Comparison of ENCODE assay signal across 24 cellular contexts in the genomic region with DNA sequence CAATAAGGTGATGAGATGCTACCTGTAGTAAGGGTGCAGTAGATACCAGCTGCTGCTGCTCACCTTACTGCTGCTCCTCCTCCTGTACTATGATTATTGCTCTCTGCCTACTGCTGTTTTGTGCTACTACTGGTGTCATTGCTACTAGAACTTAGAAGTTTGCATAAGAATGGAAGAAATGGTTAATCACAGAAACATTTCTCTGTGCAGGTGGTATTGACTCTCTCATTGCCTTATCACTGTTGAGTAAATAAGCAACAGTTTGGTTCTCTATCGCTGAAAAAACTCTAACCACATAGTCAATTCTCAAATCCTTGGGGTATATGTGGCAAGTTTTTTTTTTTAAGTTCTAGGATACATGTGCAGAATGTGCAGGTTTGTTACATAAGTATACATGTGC.
"Had no signal": no experiment of that assay in that cellular context is flagged by ENCODE, and none has a peak within 500 bp of the region (broad histone marks: within the 10 kb centered on the region; RNA-seq: fewer than 3 reads in every experiment).

No MANE protein-coding gene starts in this region.

- H3K27me3 ChIP-seq: dorsolateral prefrontal cortex, esophagus muscularis mucosa, foreskin keratinocyte, gastroesophageal sphincter, heart left ventricle, hepatocyte had no signal

- H3K27ac ChIP-seq: coronary artery, dorsolateral prefrontal cortex, foreskin keratinocyte, hepatocyte, lower lobe of right lung had no signal

- H2AFZ ChIP-seq: hepatocyte had no signal

- H3K4me3 ChIP-seq: coronary artery, dorsolateral prefrontal cortex, esophagus muscularis mucosa, gastroesophageal sphincter, heart left ventricle, hepatocyte, left ventricle myocardium inferior, lower lobe of right lung, mucosa of descending colon had no signal

- H3K4me2 ChIP-seq: hepatocyte had no signal

- H3K9me3 ChIP-seq: gastroesophageal sphincter, left ventricle myocardium inferior, lower lobe of right lung, mucosa of descending colon had no signal

- ATAC-seq: foreskin keratinocyte, gastroesophageal sphincter, left colon, left lobe of liver, lower lobe of right lung, mucosa of descending colon had no signal

- H3K36me3 ChIP-seq: esophagus muscularis mucosa, gastroesophageal sphincter, heart left ventricle, left ventricle myocardium inferior, lower lobe of right lung had no signal

- FAIRE-seq: colon, endothelial cell of umbilical vein, frontal cortex, kidney had no signal

- DNase-seq: dermis blood vessel endothelial cell; dorsolateral prefrontal cortex; effector CD4-positive, alpha-beta T cell; effector memory CD4-positive, alpha-beta T cell; foreskin keratinocyte; heart left ventricle; hypothalamus; immature natural killer cell; islet precursor cell; kidney; kidney glomerular epithelial cell; left colon; left ventricle myocardium inferior; lower lobe of right lung; mesenchymal stem cell; mucosa of descending colon had no signal

- H3K4me1 ChIP-seq: foreskin keratinocyte had no signal
